In the genomic region with DNA sequence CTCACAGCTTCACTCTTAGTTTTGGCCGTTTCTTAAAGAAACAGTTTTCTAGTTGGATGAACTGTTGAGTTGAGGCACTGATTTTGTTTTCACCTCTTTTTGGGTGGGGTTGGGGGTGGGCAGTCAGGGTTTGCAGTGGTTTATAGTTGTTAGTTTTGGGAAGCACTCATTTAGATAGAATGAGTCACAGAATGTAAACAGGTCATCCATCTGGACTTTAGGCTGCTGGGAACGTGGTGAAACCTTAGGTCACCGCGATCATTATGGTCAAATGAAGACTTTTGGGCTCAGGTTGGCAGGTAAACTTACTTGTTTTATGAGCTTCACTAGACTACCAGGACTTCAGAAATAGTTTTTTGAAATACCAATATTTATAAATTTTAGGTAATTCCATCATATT, we compare ENCODE assay signal across 1 cellular context.
TF ChIP-seq lines count a peak whose summit lies in the region.

No MANE protein-coding gene starts in this region.

TF ChIP-seq in HepG2, 621 proteins besides CTCF, POLR2A, EP300 and RAD21 (continued from another document and continues in another):
- TF ChIP-seq ZNF407 (CRISPR knock-in tag; IDR thresholded peaks at IDR 0.05; ENCODE audit: not compliant biosample characterization) (no peak), ZNF891 (CRISPR knock-in tag; IDR thresholded peaks at IDR 0.05) (no peak), ZNF503 (CRISPR knock-in tag; IDR thresholded peaks at IDR 0.05) (peak; percentile 37; the same call in 1 of the 2 replicates), ZBTB20 (CRISPR knock-in tag; IDR thresholded peaks at IDR 0.05; ENCODE audit: borderline replicate concordance, low read depth) (peak; percentile 69; the same call in 1 of the 2 replicates), GFI1 (CRISPR knock-in tag; IDR thresholded peaks at IDR 0.05; ENCODE audit: borderline replicate concordance) (peak; percentile 98), ZNF572 (CRISPR knock-in tag; IDR thresholded peaks at IDR 0.05) (no peak), ZNF597 (CRISPR knock-in tag; IDR thresholded peaks at IDR 0.05) (no peak), ARNTL (CRISPR knock-in tag; IDR thresholded peaks at IDR 0.05) (0 out of 2 replicates have a peak, but pooled peaks have one; percentile 24), FOXO1 (CRISPR knock-in tag; IDR thresholded peaks at IDR 0.05) (peak; percentile 80; the same call in 1 of the 2 replicates), HMGA1 (CRISPR knock-in tag; conservative IDR thresholded peaks at IDR 0.05) (no peak), MXD3 (CRISPR knock-in tag; IDR thresholded peaks at IDR 0.05) (no peak), FOXP1 (IDR thresholded peaks at IDR 0.05) (no peak), FOXP1 (CRISPR knock-in tag; IDR thresholded peaks at IDR 0.05) (peak; percentile 69; the same call in 1 of the 2 replicates), ZNF563 (CRISPR knock-in tag; IDR thresholded peaks at IDR 0.05) (no peak), XRCC5 (optimal IDR thresholded peaks at IDR 0.05; ENCODE audit: low read length) (no peak), ZNF841 (CRISPR knock-in tag; IDR thresholded peaks at IDR 0.05; ENCODE audit: borderline replicate concordance) (no peak), HOXA5 (CRISPR knock-in tag; IDR thresholded peaks at IDR 0.05) (no peak), GATA4 (IDR thresholded peaks at IDR 0.05; ENCODE audit: borderline replicate concordance, low read depth) (no peak), MLX (CRISPR knock-in tag; IDR thresholded peaks at IDR 0.05) (no peak), NCOA2 (CRISPR knock-in tag; IDR thresholded peaks at IDR 0.05) (peak; percentile 68), POGZ (CRISPR knock-in tag; IDR thresholded peaks at IDR 0.05) (peak; percentile 67), RCOR2 (CRISPR knock-in tag; IDR thresholded peaks at IDR 0.05) (peak; percentile 80), NCOA5 (CRISPR knock-in tag; IDR thresholded peaks at IDR 0.05) (no peak), HNF4A (CRISPR knock-in tag; IDR thresholded peaks at IDR 0.05) (peak; percentile 82), SP5 (CRISPR knock-in tag; IDR thresholded peaks at IDR 0.05; ENCODE audit: borderline replicate concordance, low read depth) (peak; percentile 63; the same call in 1 of the 2 replicates), ATF1 (CRISPR knock-in tag; IDR thresholded peaks at IDR 0.05) (no peak), ZMYM4 (CRISPR knock-in tag; IDR thresholded peaks at IDR 0.05) (0 out of 2 replicates have a peak, but pooled peaks have one; percentile 28), ZBTB25 (CRISPR knock-in tag; IDR thresholded peaks at IDR 0.05) (no peak)
- TF ChIP-seq, protein P1, sequence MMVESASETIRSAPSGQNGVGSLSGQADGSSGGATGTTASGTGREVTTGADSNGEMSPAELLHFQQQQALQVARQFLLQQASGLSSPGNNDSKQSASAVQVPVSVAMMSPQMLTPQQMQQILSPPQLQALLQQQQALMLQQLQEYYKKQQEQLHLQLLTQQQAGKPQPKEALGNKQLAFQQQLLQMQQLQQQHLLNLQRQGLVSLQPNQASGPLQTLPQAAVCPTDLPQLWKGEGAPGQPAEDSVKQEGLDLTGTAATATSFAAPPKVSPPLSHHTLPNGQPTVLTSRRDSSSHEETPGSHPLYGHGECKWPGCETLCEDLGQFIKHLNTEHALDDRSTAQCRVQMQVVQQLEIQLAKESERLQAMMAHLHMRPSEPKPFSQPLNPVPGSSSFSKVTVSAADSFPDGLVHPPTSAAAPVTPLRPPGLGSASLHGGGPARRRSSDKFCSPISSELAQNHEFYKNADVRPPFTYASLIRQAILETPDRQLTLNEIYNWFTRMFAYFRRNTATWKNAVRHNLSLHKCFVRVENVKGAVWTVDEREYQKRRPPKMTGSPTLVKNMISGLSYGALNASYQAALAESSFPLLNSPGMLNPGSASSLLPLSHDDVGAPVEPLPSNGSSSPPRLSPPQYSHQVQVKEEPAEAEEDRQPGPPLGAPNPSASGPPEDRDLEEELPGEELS (CRISPR knock-in tag; IDR thresholded peaks at IDR 0.05), result peak; percentile 87
- TF ChIP-seq, protein P2, sequence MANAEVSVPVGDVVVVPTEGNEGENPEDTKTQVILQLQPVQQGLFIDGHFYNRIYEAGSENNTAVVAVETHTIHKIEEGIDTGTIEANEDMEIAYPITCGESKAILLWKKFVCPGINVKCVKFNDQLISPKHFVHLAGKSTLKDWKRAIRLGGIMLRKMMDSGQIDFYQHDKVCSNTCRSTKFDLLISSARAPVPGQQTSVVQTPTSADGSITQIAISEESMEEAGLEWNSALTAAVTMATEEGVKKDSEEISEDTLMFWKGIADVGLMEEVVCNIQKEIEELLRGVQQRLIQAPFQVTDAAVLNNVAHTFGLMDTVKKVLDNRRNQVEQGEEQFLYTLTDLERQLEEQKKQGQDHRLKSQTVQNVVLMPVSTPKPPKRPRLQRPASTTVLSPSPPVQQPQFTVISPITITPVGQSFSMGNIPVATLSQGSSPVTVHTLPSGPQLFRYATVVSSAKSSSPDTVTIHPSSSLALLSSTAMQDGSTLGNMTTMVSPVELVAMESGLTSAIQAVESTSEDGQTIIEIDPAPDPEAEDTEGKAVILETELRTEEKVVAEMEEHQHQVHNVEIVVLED (CRISPR knock-in tag; IDR thresholded peaks at IDR 0.05; ENCODE audit: borderline replicate concordance), result no peak
- TF ChIP-seq, protein P3, sequence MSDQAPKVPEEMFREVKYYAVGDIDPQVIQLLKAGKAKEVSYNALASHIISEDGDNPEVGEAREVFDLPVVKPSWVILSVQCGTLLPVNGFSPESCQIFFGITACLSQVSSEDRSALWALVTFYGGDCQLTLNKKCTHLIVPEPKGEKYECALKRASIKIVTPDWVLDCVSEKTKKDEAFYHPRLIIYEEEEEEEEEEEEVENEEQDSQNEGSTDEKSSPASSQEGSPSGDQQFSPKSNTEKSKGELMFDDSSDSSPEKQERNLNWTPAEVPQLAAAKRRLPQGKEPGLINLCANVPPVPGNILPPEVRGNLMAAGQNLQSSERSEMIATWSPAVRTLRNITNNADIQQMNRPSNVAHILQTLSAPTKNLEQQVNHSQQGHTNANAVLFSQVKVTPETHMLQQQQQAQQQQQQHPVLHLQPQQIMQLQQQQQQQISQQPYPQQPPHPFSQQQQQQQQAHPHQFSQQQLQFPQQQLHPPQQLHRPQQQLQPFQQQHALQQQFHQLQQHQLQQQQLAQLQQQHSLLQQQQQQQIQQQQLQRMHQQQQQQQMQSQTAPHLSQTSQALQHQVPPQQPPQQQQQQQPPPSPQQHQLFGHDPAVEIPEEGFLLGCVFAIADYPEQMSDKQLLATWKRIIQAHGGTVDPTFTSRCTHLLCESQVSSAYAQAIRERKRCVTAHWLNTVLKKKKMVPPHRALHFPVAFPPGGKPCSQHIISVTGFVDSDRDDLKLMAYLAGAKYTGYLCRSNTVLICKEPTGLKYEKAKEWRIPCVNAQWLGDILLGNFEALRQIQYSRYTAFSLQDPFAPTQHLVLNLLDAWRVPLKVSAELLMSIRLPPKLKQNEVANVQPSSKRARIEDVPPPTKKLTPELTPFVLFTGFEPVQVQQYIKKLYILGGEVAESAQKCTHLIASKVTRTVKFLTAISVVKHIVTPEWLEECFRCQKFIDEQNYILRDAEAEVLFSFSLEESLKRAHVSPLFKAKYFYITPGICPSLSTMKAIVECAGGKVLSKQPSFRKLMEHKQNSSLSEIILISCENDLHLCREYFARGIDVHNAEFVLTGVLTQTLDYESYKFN (CRISPR knock-in tag; conservative IDR thresholded peaks at IDR 0.05), result peak; percentile 87
- TF ChIP-seq, protein P4, sequence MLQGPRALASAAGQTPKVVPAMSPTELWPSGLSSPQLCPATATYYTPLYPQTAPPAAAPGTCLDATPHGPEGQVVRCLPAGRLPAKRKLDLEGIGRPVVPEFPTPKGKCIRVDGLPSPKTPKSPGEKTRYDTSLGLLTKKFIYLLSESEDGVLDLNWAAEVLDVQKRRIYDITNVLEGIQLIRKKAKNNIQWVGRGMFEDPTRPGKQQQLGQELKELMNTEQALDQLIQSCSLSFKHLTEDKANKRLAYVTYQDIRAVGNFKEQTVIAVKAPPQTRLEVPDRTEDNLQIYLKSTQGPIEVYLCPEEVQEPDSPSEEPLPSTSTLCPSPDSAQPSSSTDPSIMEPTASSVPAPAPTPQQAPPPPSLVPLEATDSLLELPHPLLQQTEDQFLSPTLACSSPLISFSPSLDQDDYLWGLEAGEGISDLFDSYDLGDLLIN (CRISPR knock-in tag; IDR thresholded peaks at IDR 0.05; ENCODE audit: borderline replicate concordance), result no peak
